Comparison of ENCODE assay signal across 1 cellular context in the genomic region with DNA sequence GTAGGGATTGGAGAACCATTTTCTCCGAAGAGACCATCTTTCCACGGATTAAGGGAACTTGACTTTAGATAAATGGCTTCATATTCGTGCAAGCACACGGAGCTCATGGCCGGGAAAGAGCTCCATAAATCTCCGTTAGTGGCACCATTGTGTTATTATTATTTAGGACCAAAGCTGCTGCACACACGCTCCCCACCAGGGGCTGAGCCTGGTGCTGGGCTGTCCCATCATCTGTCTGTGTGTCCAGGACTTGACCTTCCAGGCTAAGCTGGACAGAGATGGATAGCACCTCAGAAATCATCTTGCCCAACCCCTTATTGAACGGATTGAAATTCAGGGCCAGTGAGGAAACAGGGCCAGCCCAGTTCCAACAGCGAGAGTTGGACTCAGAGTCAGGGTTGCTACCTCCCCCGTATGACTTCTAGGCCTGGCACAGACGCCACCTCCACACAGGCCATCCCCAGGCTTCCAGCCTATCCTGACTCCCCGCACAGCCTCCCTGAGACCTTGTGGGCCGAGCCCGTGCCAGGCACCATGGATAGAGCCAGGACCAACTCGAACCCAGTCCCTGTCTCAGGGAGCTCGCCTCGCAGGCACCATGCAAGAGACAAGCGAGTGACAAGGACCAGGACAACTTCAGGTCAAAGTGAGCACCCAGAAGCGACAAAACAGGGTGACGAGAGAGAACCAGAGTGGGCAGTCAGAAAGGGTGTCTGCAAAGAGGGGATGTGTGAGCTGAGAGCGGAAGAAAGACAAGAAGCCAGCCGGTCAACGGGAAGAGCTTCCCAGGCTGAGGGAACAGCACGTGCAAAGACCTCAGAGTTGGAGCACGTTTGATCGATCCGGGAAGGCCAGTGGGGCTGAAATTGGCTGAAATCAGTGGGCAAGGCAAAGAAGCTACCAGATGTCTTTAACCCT.
TF ChIP-seq lines count a peak whose summit lies in the region.

No MANE protein-coding gene starts in this region.

TF ChIP-seq in endothelial cell of umbilical vein, 7 proteins besides CTCF, POLR2A, EP300 and RAD21:
- TF ChIP-seq JUN (IDR thresholded peaks at IDR 0.05; ENCODE audit: borderline replicate concordance, insufficient read depth, insufficient read length, low read depth) (no peak), POLR2AphosphoS5 (IDR thresholded peaks at IDR 0.05; ENCODE audit: insufficient read depth, low read depth, low read length) (no peak), GATA2 (IDR thresholded peaks at IDR 0.05; ENCODE audit: insufficient read depth, insufficient read length, low read depth, low read length) (no peak), FOS (IDR thresholded peaks at IDR 0.05; ENCODE audit: borderline replicate concordance, insufficient read depth, low read length) (no peak), MYC (IDR thresholded peaks at IDR 0.05; ENCODE audit: low read depth, low read length) (no peak), EZH2 (IDR thresholded peaks at IDR 0.05; ENCODE audit: borderline replicate concordance, low read depth, low read length, severe bottlenecking) (no peak)
- TF ChIP-seq, protein P1, sequence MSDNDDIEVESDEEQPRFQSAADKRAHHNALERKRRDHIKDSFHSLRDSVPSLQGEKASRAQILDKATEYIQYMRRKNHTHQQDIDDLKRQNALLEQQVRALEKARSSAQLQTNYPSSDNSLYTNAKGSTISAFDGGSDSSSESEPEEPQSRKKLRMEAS (IDR thresholded peaks at IDR 0.05; ENCODE audit: insufficient read depth, insufficient read length), result no peak
TF ChIP-seq in endothelial cell of umbilical vein: peak in this region for 0.
